In the genomic region with DNA sequence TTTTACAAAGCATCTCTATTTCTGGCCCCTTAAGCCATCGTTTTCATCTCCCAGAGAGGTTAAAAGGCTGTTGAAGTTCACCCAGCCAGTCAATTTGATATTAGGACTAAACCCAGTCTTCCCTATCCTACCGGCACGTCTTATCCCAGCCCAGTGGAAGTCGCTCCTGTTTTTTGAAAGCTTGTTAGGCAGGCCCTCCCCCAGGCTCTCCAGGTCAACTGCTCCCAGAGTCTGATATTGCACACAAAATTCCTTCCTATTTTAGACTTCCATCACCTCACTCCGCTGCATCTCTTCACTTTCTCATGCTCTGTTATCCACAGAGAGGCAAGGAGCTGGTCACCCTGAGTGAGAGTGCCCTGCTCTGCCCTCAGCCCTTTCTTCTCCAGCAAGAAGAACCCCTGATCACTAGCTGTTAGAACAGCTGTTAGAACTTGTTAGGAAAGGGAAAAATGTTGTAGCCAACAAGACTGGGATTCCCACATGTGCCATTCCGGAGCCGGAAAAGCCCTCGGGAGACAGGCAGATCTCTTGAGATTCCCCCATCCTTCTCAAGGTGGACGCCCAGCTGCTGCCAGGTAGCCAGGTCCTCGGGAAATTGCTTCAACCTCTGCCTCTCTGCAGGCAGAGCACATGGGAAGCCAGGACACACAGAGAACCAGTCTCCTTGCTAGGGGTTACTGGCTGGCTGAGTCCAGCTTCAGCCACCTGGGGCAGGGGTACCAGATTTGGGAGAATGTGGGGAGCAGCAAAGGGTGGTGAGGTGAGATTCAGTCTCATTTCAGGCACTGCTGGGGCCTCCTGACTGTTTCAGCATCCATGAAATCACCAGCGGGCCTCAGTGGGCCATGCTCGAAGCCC, we compare ENCODE assay signal across 1 cellular context.
TF ChIP-seq lines count a peak whose summit lies in the region.

No MANE protein-coding gene starts in this region.

TF ChIP-seq in WTC11, 78 proteins besides CTCF, POLR2A, EP300 and RAD21 (continued from another document):
- TF ChIP-seq, protein P1, sequence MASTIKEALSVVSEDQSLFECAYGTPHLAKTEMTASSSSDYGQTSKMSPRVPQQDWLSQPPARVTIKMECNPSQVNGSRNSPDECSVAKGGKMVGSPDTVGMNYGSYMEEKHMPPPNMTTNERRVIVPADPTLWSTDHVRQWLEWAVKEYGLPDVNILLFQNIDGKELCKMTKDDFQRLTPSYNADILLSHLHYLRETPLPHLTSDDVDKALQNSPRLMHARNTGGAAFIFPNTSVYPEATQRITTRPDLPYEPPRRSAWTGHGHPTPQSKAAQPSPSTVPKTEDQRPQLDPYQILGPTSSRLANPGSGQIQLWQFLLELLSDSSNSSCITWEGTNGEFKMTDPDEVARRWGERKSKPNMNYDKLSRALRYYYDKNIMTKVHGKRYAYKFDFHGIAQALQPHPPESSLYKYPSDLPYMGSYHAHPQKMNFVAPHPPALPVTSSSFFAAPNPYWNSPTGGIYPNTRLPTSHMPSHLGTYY (CRISPR knock-in tag; IDR thresholded peaks at IDR 0.05) = no peak
- TF ChIP-seq ZNF232 (CRISPR knock-in tag; IDR thresholded peaks at IDR 0.05) (no peak), MYBL2 (CRISPR knock-in tag; IDR thresholded peaks at IDR 0.05) (no peak), RORB (CRISPR knock-in tag; IDR thresholded peaks at IDR 0.05) (no peak), TP53 (CRISPR knock-in tag; IDR thresholded peaks at IDR 0.05) (no peak)
- TF ChIP-seq, protein P2, sequence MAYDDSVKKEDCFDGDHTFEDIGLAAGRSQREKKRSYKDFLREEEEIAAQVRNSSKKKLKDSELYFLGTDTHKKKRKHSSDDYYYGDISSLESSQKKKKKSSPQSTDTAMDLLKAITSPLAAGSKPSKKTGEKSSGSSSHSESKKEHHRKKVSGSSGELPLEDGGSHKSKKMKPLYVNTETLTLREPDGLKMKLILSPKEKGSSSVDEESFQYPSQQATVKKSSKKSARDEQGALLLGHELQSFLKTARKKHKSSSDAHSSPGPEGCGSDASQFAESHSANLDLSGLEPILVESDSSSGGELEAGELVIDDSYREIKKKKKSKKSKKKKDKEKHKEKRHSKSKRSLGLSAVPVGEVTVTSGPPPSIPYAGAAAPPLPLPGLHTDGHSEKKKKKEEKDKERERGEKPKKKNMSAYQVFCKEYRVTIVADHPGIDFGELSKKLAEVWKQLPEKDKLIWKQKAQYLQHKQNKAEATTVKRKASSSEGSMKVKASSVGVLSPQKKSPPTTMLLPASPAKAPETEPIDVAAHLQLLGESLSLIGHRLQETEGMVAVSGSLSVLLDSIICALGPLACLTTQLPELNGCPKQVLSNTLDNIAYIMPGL (CRISPR knock-in tag; IDR thresholded peaks at IDR 0.05) = no peak
- TF ChIP-seq, protein P3, sequence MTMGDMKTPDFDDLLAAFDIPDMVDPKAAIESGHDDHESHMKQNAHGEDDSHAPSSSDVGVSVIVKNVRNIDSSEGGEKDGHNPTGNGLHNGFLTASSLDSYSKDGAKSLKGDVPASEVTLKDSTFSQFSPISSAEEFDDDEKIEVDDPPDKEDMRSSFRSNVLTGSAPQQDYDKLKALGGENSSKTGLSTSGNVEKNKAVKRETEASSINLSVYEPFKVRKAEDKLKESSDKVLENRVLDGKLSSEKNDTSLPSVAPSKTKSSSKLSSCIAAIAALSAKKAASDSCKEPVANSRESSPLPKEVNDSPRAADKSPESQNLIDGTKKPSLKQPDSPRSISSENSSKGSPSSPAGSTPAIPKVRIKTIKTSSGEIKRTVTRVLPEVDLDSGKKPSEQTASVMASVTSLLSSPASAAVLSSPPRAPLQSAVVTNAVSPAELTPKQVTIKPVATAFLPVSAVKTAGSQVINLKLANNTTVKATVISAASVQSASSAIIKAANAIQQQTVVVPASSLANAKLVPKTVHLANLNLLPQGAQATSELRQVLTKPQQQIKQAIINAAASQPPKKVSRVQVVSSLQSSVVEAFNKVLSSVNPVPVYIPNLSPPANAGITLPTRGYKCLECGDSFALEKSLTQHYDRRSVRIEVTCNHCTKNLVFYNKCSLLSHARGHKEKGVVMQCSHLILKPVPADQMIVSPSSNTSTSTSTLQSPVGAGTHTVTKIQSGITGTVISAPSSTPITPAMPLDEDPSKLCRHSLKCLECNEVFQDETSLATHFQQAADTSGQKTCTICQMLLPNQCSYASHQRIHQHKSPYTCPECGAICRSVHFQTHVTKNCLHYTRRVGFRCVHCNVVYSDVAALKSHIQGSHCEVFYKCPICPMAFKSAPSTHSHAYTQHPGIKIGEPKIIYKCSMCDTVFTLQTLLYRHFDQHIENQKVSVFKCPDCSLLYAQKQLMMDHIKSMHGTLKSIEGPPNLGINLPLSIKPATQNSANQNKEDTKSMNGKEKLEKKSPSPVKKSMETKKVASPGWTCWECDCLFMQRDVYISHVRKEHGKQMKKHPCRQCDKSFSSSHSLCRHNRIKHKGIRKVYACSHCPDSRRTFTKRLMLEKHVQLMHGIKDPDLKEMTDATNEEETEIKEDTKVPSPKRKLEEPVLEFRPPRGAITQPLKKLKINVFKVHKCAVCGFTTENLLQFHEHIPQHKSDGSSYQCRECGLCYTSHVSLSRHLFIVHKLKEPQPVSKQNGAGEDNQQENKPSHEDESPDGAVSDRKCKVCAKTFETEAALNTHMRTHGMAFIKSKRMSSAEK (CRISPR knock-in tag; IDR thresholded peaks at IDR 0.05; ENCODE audit: borderline replicate concordance) = no peak
TF ChIP-seq in WTC11: peak in this region for 0.
